Comparison of ENCODE assay signal across 33 cellular contexts in genomic region chr3:40047406-40047805, GRCh38.
"Had no signal": no experiment of that assay in that cellular context is flagged by ENCODE, and none has a peak within 500 bp of the region (broad histone marks: within the 10 kb centered on the region; RNA-seq: fewer than 3 reads in every experiment).

No MANE protein-coding gene starts in this region.

- H3K4me1 Mint-ChIP-seq: activated B cell treated with CpG ODN at 0.5 μM for 24 hours; activated naive CD4-positive, alpha-beta T cell treated with anti-CD3 and anti-CD28 coated beads, Interleukin-2, amount 50 U/mL, for 24 hours; activated naive CD8-positive, alpha-beta T cell treated with anti-CD3 and anti-CD28 coated beads for 36 hours; activated naive CD8-positive, alpha-beta T cell treated with anti-CD3 and anti-CD28 coated beads, Interleukin-2, amount 50 U/mL, for 24 hours; activated T-helper 17 cell treated with anti-CD3 and anti-CD28 coated beads, Interleukin-2, amount 50 U/mL, for 72 hours; central memory CD8-positive, alpha-beta T cell; endodermal cell; T-helper 17 cell had no signal

- DNase-seq: activated B cell treated with CpG ODN at 0.5 μM for 24 hours; activated CD4-positive, alpha-beta T cell treated with anti-CD3 and anti-CD28 coated beads for 48 hours; activated CD4-positive, alpha-beta T cell treated with anti-CD3 and anti-CD28 coated beads, Interleukin-2, amount 50 U/mL, for 1 hour; activated CD4-positive, alpha-beta T cell treated with anti-CD3 and anti-CD28 coated beads, Interleukin-2, amount 50 U/mL, for 48 hours; activated CD8-positive, alpha-beta memory T cell treated with anti-CD3 and anti-CD28 coated beads for 24 hours; activated CD8-positive, alpha-beta T cell treated with anti-CD3 and anti-CD28 coated beads for 36 hours; activated effector memory CD4-positive, alpha-beta T cell treated with Interleukin-2 at 50 U/mL for 16 hours; activated gamma-delta T cell treated with Interleukin-2 at 50 U/mL for 16 hours; activated naive CD4-positive, alpha-beta T cell treated with anti-CD3 and anti-CD28 coated beads for 36 hours; activated naive CD8-positive, alpha-beta T cell treated with anti-CD3 and anti-CD28 coated beads for 36 hours; activated naive CD8-positive, alpha-beta T cell treated with anti-CD3 and anti-CD28 coated beads, Interleukin-2, amount 50 U/mL, for 24 hours; activated T-cell treated with anti-CD3 and anti-CD28 coated beads, Interleukin-2, amount 50 U/mL, for 4 hours; dorsolateral prefrontal cortex; effector memory CD4-positive, alpha-beta T cell; endodermal cell; foreskin keratinocyte; heart right ventricle; T-helper 1 cell; T-helper 17 cell; T1000; WERI-Rb-1 had no signal

- H3K9me3 Mint-ChIP-seq: activated naive CD4-positive, alpha-beta T cell treated with anti-CD3 and anti-CD28 coated beads, Interleukin-2, amount 50 U/mL, for 24 hours; activated naive CD8-positive, alpha-beta T cell treated with anti-CD3 and anti-CD28 coated beads, Interleukin-2, amount 50 U/mL, for 24 hours; activated T-cell treated with anti-CD3 and anti-CD28 coated beads, Interleukin-2, amount 50 U/mL, for 4 hours; activated T-helper 17 cell treated with anti-CD3 and anti-CD28 coated beads, Interleukin-2, amount 50 U/mL, for 72 hours; T-helper 2 cell treated with Interferon-gamma antibody and Interleukin-4, amounts not matched to agents 5 μg/mL and 100 μg/mL, for 36 hours had no signal

- H3K27ac Mint-ChIP-seq: activated B cell treated with CpG ODN at 0.5 μM for 24 hours; activated CD8-positive, alpha-beta T cell treated with anti-CD3 and anti-CD28 coated beads for 36 hours; activated naive CD4-positive, alpha-beta T cell treated with anti-CD3 and anti-CD28 coated beads for 36 hours; activated naive CD4-positive, alpha-beta T cell treated with anti-CD3 and anti-CD28 coated beads, Interleukin-2, amount 50 U/mL, for 24 hours; activated naive CD8-positive, alpha-beta T cell treated with anti-CD3 and anti-CD28 coated beads for 36 hours; activated naive CD8-positive, alpha-beta T cell treated with anti-CD3 and anti-CD28 coated beads, Interleukin-2, amount 50 U/mL, for 24 hours; activated T-helper 17 cell treated with anti-CD3 and anti-CD28 coated beads, Interleukin-2, amount 50 U/mL, for 72 hours; brain; dendritic cell treated with granulocyte-macrophage colony-stimulating factor and Interleukin-4, amounts not matched to agents 40 ng/mL and 50 ng/mL, for 4 days; endodermal cell; T-helper 17 cell; T-helper 2 cell treated with Interferon-gamma antibody and Interleukin-4, amounts not matched to agents 5 μg/mL and 100 μg/mL, for 36 hours had no signal

- H3K4me3 ChIP-seq: ascending aorta, breast epithelium, coronary artery, dorsolateral prefrontal cortex, gastroesophageal sphincter, heart right ventricle had no signal

- H3K36me3 ChIP-seq: ascending aorta, breast epithelium, gastroesophageal sphincter, heart right ventricle, WERI-Rb-1 had no signal

- ATAC-seq: activated CD4-positive, CD25-positive, alpha-beta regulatory T cell treated with anti-CD3 and anti-CD28 coated beads, Interleukin-2, amount 50 U/mL, for 24 hours; activated CD8-positive, alpha-beta T cell treated with anti-CD3 and anti-CD28 coated beads for 36 hours; activated naive CD8-positive, alpha-beta T cell treated with anti-CD3 and anti-CD28 coated beads, Interleukin-2, amount 50 U/mL, for 24 hours; activated T-cell treated with anti-CD3 and anti-CD28 coated beads, Interleukin-2, amount 50 U/mL, for 4 hours; activated T-helper 17 cell treated with anti-CD3 and anti-CD28 coated beads, Interleukin-2, amount 50 U/mL, for 72 hours; esophagus mucosa; foreskin keratinocyte; gastroesophageal sphincter; heart right ventricle; T-helper 17 cell had no signal

- H3K36me3 Mint-ChIP-seq: activated naive CD4-positive, alpha-beta T cell treated with anti-CD3 and anti-CD28 coated beads, Interleukin-2, amount 50 U/mL, for 24 hours; activated naive CD8-positive, alpha-beta T cell treated with anti-CD3 and anti-CD28 coated beads for 36 hours; brain had no signal

- H3K27ac ChIP-seq: ascending aorta, breast epithelium, coronary artery, foreskin keratinocyte, gastroesophageal sphincter, heart right ventricle, WERI-Rb-1 had no signal

- H3K4me1 ChIP-seq: ascending aorta, breast epithelium, gastroesophageal sphincter, heart right ventricle had no signal

- H3K27me3 ChIP-seq: ascending aorta, breast epithelium, dorsolateral prefrontal cortex, foreskin keratinocyte, gastroesophageal sphincter had no signal

- H3K27me3 Mint-ChIP-seq: activated B cell treated with CpG ODN at 0.5 μM for 24 hours; activated CD8-positive, alpha-beta T cell treated with anti-CD3 and anti-CD28 coated beads for 36 hours; activated naive CD4-positive, alpha-beta T cell treated with anti-CD3 and anti-CD28 coated beads, Interleukin-2, amount 50 U/mL, for 24 hours; activated naive CD8-positive, alpha-beta T cell treated with anti-CD3 and anti-CD28 coated beads for 36 hours; activated naive CD8-positive, alpha-beta T cell treated with anti-CD3 and anti-CD28 coated beads, Interleukin-2, amount 50 U/mL, for 24 hours; activated T-helper 17 cell treated with anti-CD3 and anti-CD28 coated beads, Interleukin-2, amount 50 U/mL, for 72 hours; brain; central memory CD8-positive, alpha-beta T cell; dendritic cell treated with granulocyte-macrophage colony-stimulating factor and Interleukin-4, amounts not matched to agents 40 ng/mL and 50 ng/mL, for 4 days had no signal

- H3K4me3 Mint-ChIP-seq: activated B cell treated with CpG ODN at 0.5 μM for 24 hours; activated CD8-positive, alpha-beta T cell treated with anti-CD3 and anti-CD28 coated beads for 36 hours; activated naive CD4-positive, alpha-beta T cell treated with anti-CD3 and anti-CD28 coated beads for 36 hours; activated naive CD4-positive, alpha-beta T cell treated with anti-CD3 and anti-CD28 coated beads, Interleukin-2, amount 50 U/mL, for 24 hours; activated naive CD8-positive, alpha-beta T cell treated with anti-CD3 and anti-CD28 coated beads for 36 hours; activated naive CD8-positive, alpha-beta T cell treated with anti-CD3 and anti-CD28 coated beads, Interleukin-2, amount 50 U/mL, for 24 hours; activated T-cell treated with anti-CD3 and anti-CD28 coated beads, Interleukin-2, amount 50 U/mL, for 4 hours; activated T-helper 17 cell treated with anti-CD3 and anti-CD28 coated beads, Interleukin-2, amount 50 U/mL, for 72 hours; brain; central memory CD8-positive, alpha-beta T cell; dendritic cell treated with granulocyte-macrophage colony-stimulating factor and Interleukin-4, amounts not matched to agents 40 ng/mL and 50 ng/mL, for 4 days; endodermal cell; T-helper 17 cell; T-helper 2 cell treated with Interferon-gamma antibody and Interleukin-4, amounts not matched to agents 5 μg/mL and 100 μg/mL, for 36 hours had no signal
